1 cellular context compared by ENCODE assay signal in genomic region chr9:99377790-99378775, GRCh38.
A peak's percentile ranks its signal among the peaks of the same experiment; 100 is the strongest.
TF ChIP-seq lines count a peak whose summit lies in the region.

No MANE protein-coding gene starts in this region.

TF ChIP-seq in HepG2, 621 proteins besides CTCF, POLR2A, EP300 and RAD21 (continued from another document):
- no peak for TF ChIP-seq ZNF609 (CRISPR knock-in tag; IDR thresholded peaks at IDR 0.05; ENCODE audit: borderline replicate concordance)
- TF ChIP-seq, protein P1, sequence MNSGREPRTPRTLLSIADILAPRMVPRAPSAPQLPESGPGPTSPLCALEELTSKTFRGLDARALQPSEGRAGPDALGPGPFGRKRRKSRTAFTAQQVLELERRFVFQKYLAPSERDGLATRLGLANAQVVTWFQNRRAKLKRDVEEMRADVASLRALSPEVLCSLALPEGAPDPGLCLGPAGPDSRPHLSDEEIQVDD (CRISPR knock-in tag; IDR thresholded peaks at IDR 0.05; ENCODE audit: borderline replicate concordance) = no peak
- TF ChIP-seq RERE (CRISPR knock-in tag; IDR thresholded peaks at IDR 0.05; ENCODE audit: low read depth) = no peak
- no peak for TF ChIP-seq CEBPB (IDR thresholded peaks at IDR 0.05; ENCODE audit: borderline replicate concordance, low read depth, low read length)
- no peak for TF ChIP-seq ZNF766 (CRISPR knock-in tag; IDR thresholded peaks at IDR 0.05; ENCODE audit: borderline replicate concordance)
- TF ChIP-seq, protein P2, sequence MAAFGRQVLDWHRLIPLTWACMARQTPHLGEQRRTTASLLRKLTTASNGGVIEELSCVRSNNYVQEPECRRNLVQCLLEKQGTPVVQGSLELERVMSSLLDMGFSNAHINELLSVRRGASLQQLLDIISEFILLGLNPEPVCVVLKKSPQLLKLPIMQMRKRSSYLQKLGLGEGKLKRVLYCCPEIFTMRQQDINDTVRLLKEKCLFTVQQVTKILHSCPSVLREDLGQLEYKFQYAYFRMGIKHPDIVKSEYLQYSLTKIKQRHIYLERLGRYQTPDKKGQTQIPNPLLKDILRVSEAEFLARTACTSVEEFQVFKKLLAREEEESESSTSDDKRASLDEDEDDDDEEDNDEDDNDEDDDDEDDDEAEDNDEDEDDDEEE (CRISPR knock-in tag; IDR thresholded peaks at IDR 0.05) = no peak
- no peak for TF ChIP-seq FOXA3 (CRISPR knock-in tag; IDR thresholded peaks at IDR 0.05)
- TF ChIP-seq, protein P3, sequence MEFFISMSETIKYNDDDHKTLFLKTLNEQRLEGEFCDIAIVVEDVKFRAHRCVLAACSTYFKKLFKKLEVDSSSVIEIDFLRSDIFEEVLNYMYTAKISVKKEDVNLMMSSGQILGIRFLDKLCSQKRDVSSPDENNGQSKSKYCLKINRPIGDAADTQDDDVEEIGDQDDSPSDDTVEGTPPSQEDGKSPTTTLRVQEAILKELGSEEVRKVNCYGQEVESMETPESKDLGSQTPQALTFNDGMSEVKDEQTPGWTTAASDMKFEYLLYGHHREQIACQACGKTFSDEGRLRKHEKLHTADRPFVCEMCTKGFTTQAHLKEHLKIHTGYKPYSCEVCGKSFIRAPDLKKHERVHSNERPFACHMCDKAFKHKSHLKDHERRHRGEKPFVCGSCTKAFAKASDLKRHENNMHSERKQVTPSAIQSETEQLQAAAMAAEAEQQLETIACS (CRISPR knock-in tag; IDR thresholded peaks at IDR 0.05) = no peak
- TF ChIP-seq, protein P4, sequence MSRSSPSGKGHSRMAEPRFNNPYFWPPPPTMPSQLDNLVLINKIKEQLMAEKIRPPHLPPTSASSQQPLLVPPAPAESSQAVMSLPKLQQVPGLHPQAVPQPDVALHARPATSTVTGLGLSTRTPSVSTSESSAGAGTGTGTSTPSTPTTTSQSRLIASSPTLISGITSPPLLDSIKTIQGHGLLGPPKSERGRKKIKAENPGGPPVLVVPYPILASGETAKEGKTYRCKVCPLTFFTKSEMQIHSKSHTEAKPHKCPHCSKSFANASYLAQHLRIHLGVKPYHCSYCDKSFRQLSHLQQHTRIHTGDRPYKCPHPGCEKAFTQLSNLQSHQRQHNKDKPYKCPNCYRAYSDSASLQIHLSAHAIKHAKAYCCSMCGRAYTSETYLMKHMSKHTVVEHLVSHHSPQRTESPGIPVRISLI (CRISPR knock-in tag; IDR thresholded peaks at IDR 0.05; ENCODE audit: borderline replicate concordance) = peak; percentile 25; the same call in 1 of the 2 replicates
- TF ChIP-seq, protein P5, sequence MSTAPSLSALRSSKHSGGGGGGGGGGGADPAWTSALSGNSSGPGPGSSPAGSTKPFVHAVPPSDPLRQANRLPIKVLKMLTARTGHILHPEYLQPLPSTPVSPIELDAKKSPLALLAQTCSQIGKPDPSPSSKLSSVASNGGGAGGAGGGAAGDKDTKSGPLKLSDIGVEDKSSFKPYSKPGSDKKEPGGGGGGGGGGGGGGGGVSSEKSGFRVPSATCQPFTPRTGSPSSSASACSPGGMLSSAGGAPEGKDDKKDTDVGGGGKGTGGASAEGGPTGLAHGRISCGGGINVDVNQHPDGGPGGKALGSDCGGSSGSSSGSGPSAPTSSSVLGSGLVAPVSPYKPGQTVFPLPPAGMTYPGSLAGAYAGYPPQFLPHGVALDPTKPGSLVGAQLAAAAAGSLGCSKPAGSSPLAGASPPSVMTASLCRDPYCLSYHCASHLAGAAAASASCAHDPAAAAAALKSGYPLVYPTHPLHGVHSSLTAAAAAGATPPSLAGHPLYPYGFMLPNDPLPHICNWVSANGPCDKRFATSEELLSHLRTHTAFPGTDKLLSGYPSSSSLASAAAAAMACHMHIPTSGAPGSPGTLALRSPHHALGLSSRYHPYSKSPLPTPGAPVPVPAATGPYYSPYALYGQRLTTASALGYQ (CRISPR knock-in tag; IDR thresholded peaks at IDR 0.05) = no peak
- TF ChIP-seq, protein P6, sequence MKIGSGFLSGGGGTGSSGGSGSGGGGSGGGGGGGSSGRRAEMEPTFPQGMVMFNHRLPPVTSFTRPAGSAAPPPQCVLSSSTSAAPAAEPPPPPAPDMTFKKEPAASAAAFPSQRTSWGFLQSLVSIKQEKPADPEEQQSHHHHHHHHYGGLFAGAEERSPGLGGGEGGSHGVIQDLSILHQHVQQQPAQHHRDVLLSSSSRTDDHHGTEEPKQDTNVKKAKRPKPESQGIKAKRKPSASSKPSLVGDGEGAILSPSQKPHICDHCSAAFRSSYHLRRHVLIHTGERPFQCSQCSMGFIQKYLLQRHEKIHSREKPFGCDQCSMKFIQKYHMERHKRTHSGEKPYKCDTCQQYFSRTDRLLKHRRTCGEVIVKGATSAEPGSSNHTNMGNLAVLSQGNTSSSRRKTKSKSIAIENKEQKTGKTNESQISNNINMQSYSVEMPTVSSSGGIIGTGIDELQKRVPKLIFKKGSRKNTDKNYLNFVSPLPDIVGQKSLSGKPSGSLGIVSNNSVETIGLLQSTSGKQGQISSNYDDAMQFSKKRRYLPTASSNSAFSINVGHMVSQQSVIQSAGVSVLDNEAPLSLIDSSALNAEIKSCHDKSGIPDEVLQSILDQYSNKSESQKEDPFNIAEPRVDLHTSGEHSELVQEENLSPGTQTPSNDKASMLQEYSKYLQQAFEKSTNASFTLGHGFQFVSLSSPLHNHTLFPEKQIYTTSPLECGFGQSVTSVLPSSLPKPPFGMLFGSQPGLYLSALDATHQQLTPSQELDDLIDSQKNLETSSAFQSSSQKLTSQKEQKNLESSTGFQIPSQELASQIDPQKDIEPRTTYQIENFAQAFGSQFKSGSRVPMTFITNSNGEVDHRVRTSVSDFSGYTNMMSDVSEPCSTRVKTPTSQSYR (CRISPR knock-in tag; IDR thresholded peaks at IDR 0.05; ENCODE audit: borderline replicate concordance) = peak; percentile 31; the same call in 1 of the 2 replicates
- TF ChIP-seq SMC3 (IDR thresholded peaks at IDR 0.05; ENCODE audit: low read length) = no peak
- no peak for TF ChIP-seq HMGXB3 (CRISPR knock-in tag; IDR thresholded peaks at IDR 0.05; ENCODE audit: borderline replicate concordance)
- TF ChIP-seq ZNF136 (CRISPR knock-in tag; IDR thresholded peaks at IDR 0.05; ENCODE audit: low read depth) = no peak
- TF ChIP-seq LCORL (IDR thresholded peaks at IDR 0.05) = 0 out of 2 replicates have a peak, but pooled peaks have one; percentile 12
- TF ChIP-seq LCORL (CRISPR knock-in tag; IDR thresholded peaks at IDR 0.05) = no peak
- TF ChIP-seq ZNF513 (CRISPR knock-in tag; conservative IDR thresholded peaks at IDR 0.05) = no peak
- TF ChIP-seq SNAPC2 (CRISPR knock-in tag; IDR thresholded peaks at IDR 0.05) = no peak
- peak; percentile 49 for TF ChIP-seq MAFF (IDR thresholded peaks at IDR 0.05; ENCODE audit: low read depth, low read length)
TF ChIP-seq in HepG2: peak in this region for 20.
